In the genomic region with DNA sequence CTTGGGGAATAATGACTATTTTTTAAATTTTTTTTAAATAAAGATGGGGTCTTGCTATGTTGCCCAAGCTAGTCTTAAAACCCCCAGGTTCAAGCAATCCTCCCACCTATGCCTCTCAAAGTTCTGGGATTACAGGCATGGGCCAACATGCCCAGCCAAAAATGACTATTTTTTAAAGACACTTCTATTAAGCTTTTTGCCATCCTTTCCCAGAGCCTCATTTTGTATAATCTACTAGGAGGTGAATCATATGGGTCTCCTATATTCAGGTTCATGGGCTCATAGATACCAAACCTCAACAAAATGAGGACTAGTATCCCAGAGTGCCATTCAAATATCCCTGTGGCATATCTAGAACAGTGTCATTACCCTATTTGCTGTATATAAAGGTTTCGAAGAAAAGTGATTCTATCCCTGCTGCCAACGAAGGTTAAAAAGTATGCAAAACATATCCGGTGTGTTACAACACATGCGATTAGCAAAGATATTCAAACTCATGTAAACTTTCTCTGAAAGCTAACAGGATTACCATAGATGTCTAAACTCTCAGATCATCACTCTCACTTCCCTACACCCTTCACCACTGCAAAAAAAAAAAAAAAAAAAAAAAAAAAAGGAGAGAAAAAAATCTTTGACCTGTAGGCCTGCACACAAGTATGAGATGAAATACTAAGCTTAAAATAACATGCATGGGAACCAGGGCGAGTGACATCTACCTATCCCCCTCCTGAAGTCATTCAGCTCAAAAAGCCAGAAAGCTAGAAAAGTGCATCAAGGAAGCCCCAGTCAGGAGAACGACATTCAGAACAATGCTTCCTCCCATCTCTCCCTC, we compare ENCODE assay signal across 7 cellular contexts. TPM values are rescaled to one million over a fixed set of nuclear protein-coding genes. Genes with fewer than 3 reads are reported as not detected.
DNase-seq lines count a peak whose midpoint lies in the region; ATAC-seq, FAIRE-seq and TF ChIP-seq lines count a peak whose summit lies in the region.

No MANE protein-coding gene starts in this region.

- H3K27ac Mint-ChIP-seq in natural killer cell treated with Interleukin-12 subunit alpha and Interleukin-12 subunit beta and Interleukin-15 and Interleukin-18, amount 100 ng/mL, for 72 hours, result peak overlapping the region; percentile 88 to 91

- no peak for TF ChIP-seq CTCF in D721Med (IDR thresholded peaks at IDR 0.05; ENCODE audit: insufficient read depth, missing control alignments)
- TF ChIP-seq CTCF in uterus (IDR thresholded peaks at IDR 0.05), result no peak

- ATAC-seq in GM19035 (IDR thresholded peaks at IDR 0.05; ENCODE audit: unreplicated experiment) (peak; percentile 71), HG02840 (IDR thresholded peaks at IDR 0.05; ENCODE audit: low FRiP score, unreplicated experiment) (peak; percentile 69)
- ATAC-seq in natural killer cell treated with Interleukin-12 subunit alpha and Interleukin-12 subunit beta and Interleukin-15 and Interleukin-18, amount 100 ng/mL, for 72 hours, result peak in 1 of 2 donors; percentile 60

- H3K9me3 Mint-ChIP-seq in natural killer cell treated with Interleukin-12 subunit alpha and Interleukin-12 subunit beta and Interleukin-15 and Interleukin-18, amount 100 ng/mL, for 72 hours, result no peaks in the 10 kb centered on the region

- H3K27ac ChIP-seq in uterus, result no peak overlapping the region

- no peak overlapping the region for H3K4me3 ChIP-seq in uterus

- H3K4me1 ChIP-seq in uterus, result no peaks in the 10 kb centered on the region

- no peaks in the 10 kb centered on the region for H3K36me3 ChIP-seq in uterus

- H3K4me1 Mint-ChIP-seq in natural killer cell treated with Interleukin-12 subunit alpha and Interleukin-12 subunit beta and Interleukin-15 and Interleukin-18, amount 100 ng/mL, for 72 hours (ENCODE audit: low read depth in 2 of 2), result peaks cover 65 to 82% of the 10 kb centered on the region in 2 donors

- no peak for TF ChIP-seq POLR2A in uterus (IDR thresholded peaks at IDR 0.05)

- no peak for FAIRE-seq in D721Med (lab: Jason Lieb, UNC)

- H3K27me3 ChIP-seq in uterus, result no peaks in the 10 kb centered on the region

- H3K9me3 ChIP-seq in uterus, result no peaks in the 10 kb centered on the region

- DNase-seq in RPMI8226, result peak; percentile 40
- no peak for DNase-seq in natural killer cell treated with Interleukin-12 subunit alpha and Interleukin-12 subunit beta and Interleukin-15 and Interleukin-18, amount 100 ng/mL, for 72 hours (ENCODE audit: low spot score)
- DNase-seq in D721Med (ENCODE audit: insufficient read length, low spot score), result no peak
- DNase-seq in stimulated activated CD4-positive, alpha-beta T cell treated with anti-CD3 and anti-CD28 coated beads, Interleukin-1b, Interleukin-23, amount 100 ng/mL, for 48 hours, result no peak
- no peak for DNase-seq in uterus

- H3K27me3 Mint-ChIP-seq in natural killer cell treated with Interleukin-12 subunit alpha and Interleukin-12 subunit beta and Interleukin-15 and Interleukin-18, amount 100 ng/mL, for 72 hours, result no peaks in the 10 kb centered on the region

- intact Hi-C loops in uterus (cut with DNase I; ENCODE audit: low total_unique reads), result no loop called here

- peaks cover 15% of the 10 kb centered on the region for H3K36me3 Mint-ChIP-seq in natural killer cell treated with Interleukin-12 subunit alpha and Interleukin-12 subunit beta and Interleukin-15 and Interleukin-18, amount 100 ng/mL, for 72 hours

- H3K4me3 Mint-ChIP-seq in natural killer cell treated with Interleukin-12 subunit alpha and Interleukin-12 subunit beta and Interleukin-15 and Interleukin-18, amount 100 ng/mL, for 72 hours, result peak overlapping the region; percentile 81

RNA-seq across cellular contexts. Expression of gene XPO6, which starts 23.5 kb away (rescaled TPM):
- 100 to 1,000 TPM; 212 to 386 TPM for total RNA-seq in natural killer cell treated with Interleukin-12 subunit alpha and Interleukin-12 subunit beta and Interleukin-15 and Interleukin-18, amount 100 ng/mL, for 72 hours
- 100 to 1,000 TPM in 1 of 4 donors, 10 to 100 TPM in 3; 72.9 to 251 (median 86.4) TPM for total RNA-seq in uterus
